ENCODE assay signal across 8 cellular contexts in genomic region chr1:19450811-19451564, GRCh38. TPM values are rescaled to one million over a fixed set of nuclear protein-coding genes. Genes with fewer than 3 reads are reported as not detected.
DNase-seq lines count a peak whose midpoint lies in the region; ATAC-seq and TF ChIP-seq lines count a peak whose summit lies in the region.

No MANE protein-coding gene starts in this region.

- no peak for TF ChIP-seq CTCF in RWPE1 (conservative IDR thresholded peaks at IDR 0.05; ENCODE audit: low read depth)

- CTCF ChIA-PET in RWPE1 (lab: Yijun Ruan, JAX): interaction anchor here (0.6 to 0.9 kb wide), 2 partner anchors 37 to 45 kb away, joined by 3 to 5 read pairs; no protein-coding TSS in a partner anchor

- H3K27ac ChIP-seq in RWPE1: peak overlapping the region; percentile 70

- no peak for ATAC-seq in GM18867 (IDR thresholded peaks at IDR 0.05; ENCODE audit: unreplicated experiment)
- no peak for ATAC-seq in HG02588 (IDR thresholded peaks at IDR 0.05; ENCODE audit: unreplicated experiment)

- peak; percentile 14 for DNase-seq in COR-L47 (lab: John Stamatoyannopoulos, UW)
- DNase-seq in RWPE1 (ENCODE audit: low spot score): peak; percentile 90
- DNase-seq in fibroblast of gingiva (ENCODE audit: low read depth): peak; percentile 97
- DNase-seq in pulmonary artery endothelial cell (ENCODE audit: low read depth, low spot score): peak; percentile 78
- DNase-seq in NCI-H1105 treated with DMSO at 0.1 percent for 48 hours (lab: John Stamatoyannopoulos, UW): no peak
- no peak for DNase-seq in activated CD4-positive, alpha-beta T cell treated with anti-CD3 and anti-CD28 coated beads for 4 hours

- POLR2A ChIA-PET in RWPE1 (lab: Yijun Ruan, JAX; ENCODE audit: low non-redundant PET): no interaction called here

RNA-seq across cellular contexts. Expression of gene CAPZB, which starts 34.4 kb away (rescaled TPM):
- total RNA-seq in pulmonary artery endothelial cell: 113 and 132 TPM in 2 replicates

Comparison
In these comparisons a context has a peak if more than half of its experiments do, and no peak if none do; other contexts are left out.
1. DNase-seq: peak in COR-L47 (single experiment), RWPE1 (single experiment), fibroblast of gingiva (single experiment) and pulmonary artery endothelial cell (single experiment); none in NCI-H1105 treated with DMSO at 0.1 percent for 48 hours (single experiment) and activated CD4-positive, alpha-beta T cell treated with anti-CD3 and anti-CD28 coated beads for 4 hours (0 of 2).